ENCODE assay signal across 16 cellular contexts in genomic region chr1:241215203-241215602, GRCh38.
"Had no signal": no experiment of that assay in that cellular context is flagged by ENCODE, and none has a peak within 500 bp of the region (broad histone marks: within the 10 kb centered on the region; RNA-seq: fewer than 3 reads in every experiment).

No MANE protein-coding gene starts in this region.

- H3K27ac ChIP-seq: adrenal gland, ovary, right lobe of liver, thoracic aorta, vagina had no signal

- DNase-seq: activated CD4-positive, alpha-beta memory T cell treated with anti-CD3 and anti-CD28 coated beads for 36 hours; activated CD4-positive, alpha-beta T cell treated with anti-CD3 and anti-CD28 coated beads for 36 hours; activated CD8-positive, alpha-beta memory T cell treated with anti-CD3 and anti-CD28 coated beads, Interleukin-2, amount 10 ng/mL, durations not matched to agents 7 days and 5 days; activated T-cell treated with anti-CD3 and anti-CD28 coated beads, Interleukin-2, amount 50 U/mL, for 1 hour; adrenal gland; endodermal cell; midbrain; ovary; right lobe of liver; stimulated activated CD4-positive, alpha-beta T cell treated with anti-CD3 and anti-CD28 coated beads, Interleukin-1b, Interleukin-23, amount 100 ng/mL, for 48 hours; T-helper 17 cell had no signal

- H3K9me3 Mint-ChIP-seq: activated CD4-positive, alpha-beta memory T cell treated with anti-CD3 and anti-CD28 coated beads for 36 hours; activated naive CD4-positive, alpha-beta T cell treated with anti-CD3 and anti-CD28 coated beads, Interleukin-2, amount 50 U/mL, for 24 hours; endodermal cell; neural crest cell had no signal

- H3K27me3 Mint-ChIP-seq: activated CD4-positive, alpha-beta memory T cell treated with anti-CD3 and anti-CD28 coated beads for 36 hours; activated CD4-positive, alpha-beta T cell treated with anti-CD3 and anti-CD28 coated beads for 36 hours; activated CD8-positive, alpha-beta memory T cell treated with anti-CD3 and anti-CD28 coated beads, Interleukin-2, amount 10 ng/mL, durations not matched to agents 7 days and 5 days; activated naive CD4-positive, alpha-beta T cell treated with anti-CD3 and anti-CD28 coated beads, Interleukin-2, amount 50 U/mL, for 24 hours; T-helper 17 cell had no signal

- H3K36me3 Mint-ChIP-seq: activated CD4-positive, alpha-beta memory T cell treated with anti-CD3 and anti-CD28 coated beads for 36 hours; activated CD8-positive, alpha-beta memory T cell treated with anti-CD3 and anti-CD28 coated beads, Interleukin-2, amount 10 ng/mL, durations not matched to agents 7 days and 5 days; activated naive CD4-positive, alpha-beta T cell treated with anti-CD3 and anti-CD28 coated beads, Interleukin-2, amount 50 U/mL, for 24 hours had no signal

- H3K27me3 ChIP-seq: adrenal gland, ovary, right lobe of liver, vagina had no signal

- H3K36me3 ChIP-seq: adrenal gland, ovary, right lobe of liver, thoracic aorta, vagina had no signal

- H3K4me1 ChIP-seq: right lobe of liver, vagina had no signal

- H3K9me3 ChIP-seq: adrenal gland, ovary, right lobe of liver, vagina had no signal

- ATAC-seq: activated CD4-positive, alpha-beta T cell treated with anti-CD3 and anti-CD28 coated beads for 36 hours; activated CD8-positive, alpha-beta memory T cell treated with anti-CD3 and anti-CD28 coated beads, Interleukin-2, amount 10 ng/mL, durations not matched to agents 7 days and 5 days; right lobe of liver; T-helper 17 cell had no signal

- H3K27ac Mint-ChIP-seq: activated CD4-positive, alpha-beta memory T cell treated with anti-CD3 and anti-CD28 coated beads for 36 hours; activated CD4-positive, alpha-beta T cell treated with anti-CD3 and anti-CD28 coated beads for 36 hours; activated CD8-positive, alpha-beta memory T cell treated with anti-CD3 and anti-CD28 coated beads, Interleukin-2, amount 10 ng/mL, durations not matched to agents 7 days and 5 days; activated naive CD4-positive, alpha-beta T cell treated with anti-CD3 and anti-CD28 coated beads, Interleukin-2, amount 50 U/mL, for 24 hours; activated T-helper 2 cell treated with anti-CD3 and anti-CD28 coated beads, Interferon-gamma antibody, Interleukin-2, Interleukin-4, amounts not matched to agents 10 μg/mL and 5 μg/mL and 100 μg/mL, durations not matched to agents 14 hours and 24 hours and 36 hours; endodermal cell; T-helper 17 cell had no signal

- H3K4me3 ChIP-seq: adrenal gland, ovary, right lobe of liver, thoracic aorta, vagina had no signal

- H3K4me1 Mint-ChIP-seq: activated CD4-positive, alpha-beta T cell treated with anti-CD3 and anti-CD28 coated beads for 36 hours; activated CD8-positive, alpha-beta memory T cell treated with anti-CD3 and anti-CD28 coated beads, Interleukin-2, amount 10 ng/mL, durations not matched to agents 7 days and 5 days; activated naive CD4-positive, alpha-beta T cell treated with anti-CD3 and anti-CD28 coated beads, Interleukin-2, amount 50 U/mL, for 24 hours; neural crest cell; T-helper 17 cell had no signal

- H3K4me3 Mint-ChIP-seq: activated CD4-positive, alpha-beta memory T cell treated with anti-CD3 and anti-CD28 coated beads for 36 hours; activated CD4-positive, alpha-beta T cell treated with anti-CD3 and anti-CD28 coated beads for 36 hours; activated CD8-positive, alpha-beta memory T cell treated with anti-CD3 and anti-CD28 coated beads, Interleukin-2, amount 10 ng/mL, durations not matched to agents 7 days and 5 days; activated naive CD4-positive, alpha-beta T cell treated with anti-CD3 and anti-CD28 coated beads, Interleukin-2, amount 50 U/mL, for 24 hours; endodermal cell; neural crest cell; T-helper 17 cell had no signal
